Comparison of ENCODE assay signal across 8 cellular contexts in genomic region chr12:75641031-75641780, GRCh38.
DNase-seq lines count a peak whose midpoint lies in the region; ATAC-seq, FAIRE-seq and TF ChIP-seq lines count a peak whose summit lies in the region.

No MANE protein-coding gene starts in this region.

- H3K27ac Mint-ChIP-seq in brain (peak overlapping the region in 3 of 5 experiments; percentile 5 to 48 (median 27)), endothelial cell (ENCODE audit: unreplicated experiment) (no peak overlapping the region)

- H3K4me1 Mint-ChIP-seq in brain (peaks cover 29% of the 10 kb centered on the region), endothelial cell (ENCODE audit: unreplicated experiment) (peaks cover 7% of the 10 kb centered on the region)

- H3K27ac ChIP-seq in A549 = peak overlapping the region; percentile 26 to 77
- no peak overlapping the region for H3K27ac ChIP-seq in RWPE1
- no peak overlapping the region for H3K27ac ChIP-seq in small intestine (ENCODE audit: low read depth in 1 of 2, low read length in 1 of 2)

- peak overlapping the region; percentile 29 for H3K4me2 ChIP-seq in A549

- DNase-seq in A549 (ENCODE audit: low read depth in 1 of 2, low spot score in 1 of 2) (peak; percentile 46 to 66), RWPE1 (ENCODE audit: low spot score) (peak; percentile 71), small intestine (peak; percentile 40), T1000 (lab: John Stamatoyannopoulos, UW) (no peak), endothelial cell (ENCODE audit: low spot score) (no peak)

- CTCF ChIA-PET in A549 (lab: Yijun Ruan, JAX) (interaction anchor here (0.7 kb wide), 1 partner anchor 19 kb away, joined by 3 read pairs; no protein-coding TSS in a partner anchor), RWPE1 (lab: Yijun Ruan, JAX) (no interaction called here)

- no peak for TF ChIP-seq RAD21 in A549 (conservative IDR thresholded peaks at IDR 0.05 in 1 of 2, IDR thresholded peaks at IDR 0.05 in 1 of 2)

- POLR2A ChIA-PET in A549 (lab: Yijun Ruan, JAX) (interaction anchor here (0.7 kb wide), 1 partner anchor 102 kb away, joined by 4 read pairs; no protein-coding TSS in a partner anchor), RWPE1 (lab: Yijun Ruan, JAX; ENCODE audit: low non-redundant PET) (no interaction called here)

- H3K4me3 Mint-ChIP-seq in brain (no peak overlapping the region), endothelial cell (ENCODE audit: unreplicated experiment) (no peak overlapping the region)

- H3K4me3 ChIP-seq in A549 (no peak overlapping the region), small intestine (ENCODE audit: low read depth in 1 of 2, low read length in 2 of 2) (no peak overlapping the region)

- FAIRE-seq in A549 (lab: Jason Lieb, UNC) (no peak), small intestine (lab: Jason Lieb, UNC) (no peak)

- H3K9me3 Mint-ChIP-seq in brain (peaks cover 0 to under 1% (median 0%) of the 10 kb centered on the region in 5 experiments), endothelial cell (ENCODE audit: unreplicated experiment) (no peaks in the 10 kb centered on the region)

- no peak for TF ChIP-seq POLR2A in A549 (IDR thresholded peaks at IDR 0.05; ENCODE audit: low read length)

- no peak for TF ChIP-seq EP300 in A549 (IDR thresholded peaks at IDR 0.05)

- no peaks in the 10 kb centered on the region for H3K36me3 ChIP-seq in small intestine (ENCODE audit: control insufficient read depth in 2 of 2, insufficient read depth in 2 of 2, low read length in 2 of 2)

- ATAC-seq in A549 = peak; percentile 79 to 81; a peak in 5 of 6 replicates
- ATAC-seq in GM18907 (IDR thresholded peaks at IDR 0.05; ENCODE audit: unreplicated experiment) = peak; percentile 100
- ATAC-seq in HG03066 (IDR thresholded peaks at IDR 0.05; ENCODE audit: low read depth, unreplicated experiment) = peak; percentile 99

- H3K27me3 Mint-ChIP-seq in brain (no peaks in the 10 kb centered on the region), endothelial cell (ENCODE audit: unreplicated experiment) (no peaks in the 10 kb centered on the region)

- no peaks in the 10 kb centered on the region for H3K36me3 Mint-ChIP-seq in brain
- H3K36me3 Mint-ChIP-seq in endothelial cell (ENCODE audit: low read depth, unreplicated experiment) = no peaks in the 10 kb centered on the region

- no peak for TF ChIP-seq CTCF in A549 (IDR thresholded peaks at IDR 0.05)
- no peak for TF ChIP-seq CTCF in RWPE1 (conservative IDR thresholded peaks at IDR 0.05; ENCODE audit: low read depth)
- TF ChIP-seq CTCF in brain (conservative IDR thresholded peaks at IDR 0.05) = no peak
- TF ChIP-seq CTCF in endothelial cell (IDR thresholded peaks at IDR 0.05; ENCODE audit: unreplicated experiment) = no peak

- WGBS in A549 (ENCODE audit: missing lambda C conversion rate) = 63% methylated on average over 4 of the region's 4 CpGs
- 67 to 76% (median 73%) methylated on average over 4 of the region's 4 CpGs for WGBS in small intestine, 3 donors

- H3K9me3 ChIP-seq in A549 = no peaks in the 10 kb centered on the region
- H3K9me3 ChIP-seq in small intestine (ENCODE audit: control insufficient read depth, low read depth) = no peaks in the 10 kb centered on the region

- H3K27me3 ChIP-seq in small intestine (ENCODE audit: control insufficient read depth in 2 of 2, insufficient read depth in 2 of 2, low read length in 2 of 2) = no peaks in the 10 kb centered on the region

- H3K4me1 ChIP-seq in A549 (peaks cover 18% of the 10 kb centered on the region), small intestine (ENCODE audit: control insufficient read depth in 2 of 2, insufficient read depth in 1 of 2, low read depth in 1 of 2, low read length in 1 of 2) (no peaks in the 10 kb centered on the region)

TF ChIP-seq in A549, 52 proteins besides CTCF, POLR2A, EP300 and RAD21:
- no peak for TF ChIP-seq CBX8 (IDR thresholded peaks at IDR 0.05)
- no peak for TF ChIP-seq FOSL2 (IDR thresholded peaks at IDR 0.05)
- TF ChIP-seq FOSL2 (CRISPR knock-in tag; IDR thresholded peaks at IDR 0.05) = peak; percentile 59
TF ChIP-seq in A549: peak in this region for 1.

Comparison
In these comparisons a context has a peak if more than half of its experiments do, and no peak if none do; other contexts are left out.
1. DNase-seq: peak in A549 (2 of 2), RWPE1 (single experiment) and small intestine (single experiment); none in T1000 (single experiment) and endothelial cell (single experiment).
2. H3K27ac ChIP-seq: peak in A549 (2 of 2); none in RWPE1 (single experiment) and small intestine (0 of 2).
3. Peak in every context shown above with its lines, with median percentiles within 50 percentile points of each other: ATAC-seq.